ENCODE assay signal across 10 cellular contexts in the genomic region with DNA sequence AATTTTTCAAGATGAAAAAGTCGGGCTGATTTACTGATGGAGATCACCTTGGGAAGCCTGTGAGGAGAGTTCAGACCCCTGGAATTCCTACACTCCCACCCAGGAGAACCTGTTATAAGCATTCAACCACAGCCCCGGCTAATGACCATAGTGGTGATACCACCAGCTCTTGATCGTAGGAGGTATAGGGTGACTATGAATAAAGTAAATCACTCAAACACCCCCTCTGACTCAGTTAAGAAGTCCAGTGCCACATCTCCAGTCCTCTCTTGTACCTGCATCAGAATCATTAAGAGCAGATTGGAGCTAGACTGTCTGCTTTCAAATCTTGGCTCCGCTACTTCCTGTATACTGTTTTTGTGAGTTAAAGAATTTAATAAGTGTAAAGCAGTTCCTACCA.
DNase-seq lines count a peak whose midpoint lies in the region; ATAC-seq, FAIRE-seq and TF ChIP-seq lines count a peak whose summit lies in the region.
"Had no signal": no experiment of that assay in that cellular context is flagged by ENCODE, and none has a peak within 500 bp of the region (broad histone marks: within the 10 kb centered on the region; RNA-seq: fewer than 3 reads in every experiment).

No MANE protein-coding gene starts in this region.

- H2AFZ ChIP-seq in GM23338 = no peak overlapping the region

- POLR2A ChIA-PET in activated B cell treated with CpG ODN at 0.5 μM for 24 hours (lab: Charles Lee) = interaction anchor here (1.0 kb wide), 1 partner anchor 12 kb away, joined by 6 read pairs; no protein-coding TSS in a partner anchor

- H3K27ac ChIP-seq in GM23338 (ENCODE audit: low read depth) = no peak overlapping the region; the same call in 1 of the 2 replicates
- peak overlapping the region in 1 of 2 donors; percentile 31 for H3K27ac ChIP-seq in small intestine (ENCODE audit: low read depth in 1 of 2, low read length in 1 of 2)
- H3K27ac ChIP-seq: suprapubic skin had no signal

- H3K36me3 ChIP-seq in GM23338 (ENCODE audit: insufficient read depth) = no peaks in the 10 kb centered on the region
- no peaks in the 10 kb centered on the region for H3K36me3 ChIP-seq in small intestine (ENCODE audit: control insufficient read depth in 2 of 2, insufficient read depth in 2 of 2, low read length in 2 of 2)
- H3K36me3 ChIP-seq: suprapubic skin had no signal

- no peak overlapping the region for H3K4me2 ChIP-seq in GM23338

- peaks cover 22% of the 10 kb centered on the region for H4K20me1 ChIP-seq in GM23338 (replicated peaks; ENCODE audit: insufficient read depth)

- no peaks in the 10 kb centered on the region for H3K9me3 ChIP-seq in small intestine (ENCODE audit: control insufficient read depth, low read depth)
- H3K9me3 ChIP-seq: suprapubic skin had no signal

- H3K4me3 Mint-ChIP-seq in Calu3 (ENCODE audit: low read depth, unreplicated experiment) (peak overlapping the region; percentile 89), activated B cell treated with CpG ODN at 0.5 μM for 24 hours (peak overlapping the region; percentile 55), GM23338 (no peak overlapping the region)

- FAIRE-seq in small intestine (lab: Jason Lieb, UNC) = no peak

- peak; percentile 61 for DNase-seq in A172 (ENCODE audit: low spot score)
- no peak for DNase-seq in Calu3
- DNase-seq in activated B cell treated with CpG ODN at 0.5 μM for 24 hours = no peak
- DNase-seq in fibroblast of villous mesenchyme (ENCODE audit: low read depth) = no peak
- no peak for DNase-seq in GM23338 (ENCODE audit: low spot score)
- DNase-seq in NCI-H1694 (lab: John Stamatoyannopoulos, UW) = no peak
- no peak for DNase-seq in NCI-H146 (lab: John Stamatoyannopoulos, UW)
- no peak for DNase-seq in small intestine
- DNase-seq: stimulated activated CD4-positive, alpha-beta T cell treated with anti-CD3 and anti-CD28 coated beads, Interleukin-1b, Interleukin-23, amount 100 ng/mL, for 48 hours had no signal

- no peaks in the 10 kb centered on the region for H3K9me2 ChIP-seq in GM23338 (ENCODE audit: insufficient read depth)

- H3K36me3 Mint-ChIP-seq in Calu3 (ENCODE audit: insufficient read depth, unreplicated experiment) = peaks cover 92% of the 10 kb centered on the region
- peaks cover 14% of the 10 kb centered on the region for H3K36me3 Mint-ChIP-seq in activated B cell treated with CpG ODN at 0.5 μM for 24 hours (ENCODE audit: low read depth)
- peaks cover 36% of the 10 kb centered on the region for H3K36me3 Mint-ChIP-seq in GM23338 (ENCODE audit: low read depth)

- WGBS in small intestine, 3 donors = 72 to 85% (median 77%) methylated on average over 4 of the region's 4 CpGs

- H3K4me1 ChIP-seq in GM23338 (ENCODE audit: insufficient read depth) = peaks cover 29% of the 10 kb centered on the region
- peaks cover 0 to 7% of the 10 kb centered on the region in 2 donors for H3K4me1 ChIP-seq in small intestine (ENCODE audit: control insufficient read depth in 2 of 2, insufficient read depth in 1 of 2, low read depth in 1 of 2, low read length in 1 of 2)

- no TSS peak for BruUV-seq in Calu3 (replicated peaks; lab: Mats Ljungman, UMichigan)

- intact Hi-C loops in Calu3 (cut with micrococcal nuclease; ENCODE audit: unreplicated experiment) = loop anchor here (10.0 kb wide), 1 partner anchor 609 kb away; no protein-coding TSS in a partner anchor
- intact Hi-C loops in activated B cell treated with CpG ODN at 0.5 μM for 24 hours (cut with micrococcal nuclease) = no loop called here

- H3F3A ChIP-seq in GM23338 (replicated peaks; ENCODE audit: low read depth) = no peaks in the 10 kb centered on the region

- H3K4me3 ChIP-seq in fibroblast of villous mesenchyme (ENCODE audit: low read depth, low read length) (peak overlapping the region; percentile 79), GM23338 (no peak overlapping the region), small intestine (ENCODE audit: low read depth in 1 of 2, low read length in 2 of 2) (no peak overlapping the region)

- H3K4me1 Mint-ChIP-seq in Calu3 (ENCODE audit: low read depth, unreplicated experiment) = peaks cover 22% of the 10 kb centered on the region
- peaks cover 59% of the 10 kb centered on the region for H3K4me1 Mint-ChIP-seq in activated B cell treated with CpG ODN at 0.5 μM for 24 hours
- H3K4me1 Mint-ChIP-seq in GM23338 = peaks cover 53% of the 10 kb centered on the region

- ATAC-seq in activated B cell treated with CpG ODN at 0.5 μM for 24 hours (ENCODE audit: low read depth) = no peak
- no peak for ATAC-seq in GM23338

- peak overlapping the region; percentile 63 for H3K27ac Mint-ChIP-seq in Calu3 (ENCODE audit: unreplicated experiment)
- H3K27ac Mint-ChIP-seq in activated B cell treated with CpG ODN at 0.5 μM for 24 hours = peak overlapping the region; percentile 13
- no peak overlapping the region for H3K27ac Mint-ChIP-seq in GM23338

- no peaks in the 10 kb centered on the region for H3K27me3 ChIP-seq in GM23338 (ENCODE audit: insufficient read depth)
- no peaks in the 10 kb centered on the region for H3K27me3 ChIP-seq in small intestine (ENCODE audit: control insufficient read depth in 2 of 2, insufficient read depth in 2 of 2, low read length in 2 of 2)
- H3K27me3 ChIP-seq: suprapubic skin had no signal

- peaks cover 99% of the 10 kb centered on the region for H3K79me2 ChIP-seq in GM23338 (replicated peaks; ENCODE audit: insufficient read depth)

- H3K27me3 Mint-ChIP-seq in Calu3 (ENCODE audit: unreplicated experiment) (no peaks in the 10 kb centered on the region), activated B cell treated with CpG ODN at 0.5 μM for 24 hours (no peaks in the 10 kb centered on the region), GM23338 (ENCODE audit: insufficient read depth, low read depth, poor library complexity) (peaks cover 2% of the 10 kb centered on the region)

- no peaks in the 10 kb centered on the region for H3K9me3 Mint-ChIP-seq in Calu3 (ENCODE audit: low read depth, unreplicated experiment)
- no peaks in the 10 kb centered on the region for H3K9me3 Mint-ChIP-seq in activated B cell treated with CpG ODN at 0.5 μM for 24 hours
- no peaks in the 10 kb centered on the region for H3K9me3 Mint-ChIP-seq in GM23338

- TF ChIP-seq CTCF in Calu3 (IDR thresholded peaks at IDR 0.05; ENCODE audit: unreplicated experiment) = no peak
- no peak for TF ChIP-seq CTCF in activated B cell treated with CpG ODN at 0.5 μM for 24 hours (IDR thresholded peaks at IDR 0.05)
- no peak for TF ChIP-seq CTCF in fibroblast of villous mesenchyme (IDR thresholded peaks at IDR 0.05; ENCODE audit: insufficient read depth, low read depth, low read length)
- TF ChIP-seq CTCF in GM23338 (conservative IDR thresholded peaks at IDR 0.05; ENCODE audit: low read depth in 2 of 2) = no peak

- CTCF ChIA-PET in Calu3 (lab: Charles Lee) = interaction anchor here (0.9 to 1.2 kb wide), 3 partner anchors 13 to 90 kb away, joined by 3 to 5 read pairs (median 3); no protein-coding TSS in a partner anchor
- CTCF ChIA-PET in activated B cell treated with CpG ODN at 0.5 μM for 24 hours (lab: Charles Lee) = interaction anchor here (0.7 kb wide), 1 partner anchor 250 kb away, joined by 3 read pairs; no protein-coding TSS in a partner anchor

TF ChIP-seq in GM23338, 12 proteins besides CTCF, POLR2A, EP300 and RAD21 (continues in another document):
- TF ChIP-seq, protein P1, sequence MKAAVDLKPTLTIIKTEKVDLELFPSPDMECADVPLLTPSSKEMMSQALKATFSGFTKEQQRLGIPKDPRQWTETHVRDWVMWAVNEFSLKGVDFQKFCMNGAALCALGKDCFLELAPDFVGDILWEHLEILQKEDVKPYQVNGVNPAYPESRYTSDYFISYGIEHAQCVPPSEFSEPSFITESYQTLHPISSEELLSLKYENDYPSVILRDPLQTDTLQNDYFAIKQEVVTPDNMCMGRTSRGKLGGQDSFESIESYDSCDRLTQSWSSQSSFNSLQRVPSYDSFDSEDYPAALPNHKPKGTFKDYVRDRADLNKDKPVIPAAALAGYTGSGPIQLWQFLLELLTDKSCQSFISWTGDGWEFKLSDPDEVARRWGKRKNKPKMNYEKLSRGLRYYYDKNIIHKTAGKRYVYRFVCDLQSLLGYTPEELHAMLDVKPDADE (IDR thresholded peaks at IDR 0.05) = no peak
- TF ChIP-seq POLR2AphosphoS5 (IDR thresholded peaks at IDR 0.05; ENCODE audit: low read depth) = no peak
